ENCODE assay signal across 9 cellular contexts in genomic region chr10:80457554-80458262, GRCh38. TPM values are rescaled to one million over a fixed set of nuclear protein-coding genes. Genes with fewer than 3 reads are reported as not detected.
A peak's percentile ranks its signal among the peaks of the same experiment; 100 is the strongest.
DNase-seq lines count a peak whose midpoint lies in the region; ATAC-seq and TF ChIP-seq lines count a peak whose summit lies in the region.
"Had no signal": no experiment of that assay in that cellular context is flagged by ENCODE, and none has a peak within 500 bp of the region (broad histone marks: within the 10 kb centered on the region; RNA-seq: fewer than 3 reads in every experiment).

No MANE protein-coding gene starts in this region.

- H3K4me1 Mint-ChIP-seq in HFFc6 (ENCODE audit: low read depth) (peaks cover 75% of the 10 kb centered on the region), MCF 10A (ENCODE audit: insufficient read depth, unreplicated experiment) (peaks cover 55% of the 10 kb centered on the region), natural killer cell (peaks cover 71 to 73% of the 10 kb centered on the region in 2 donors)

- CTCF ChIA-PET in MCF 10A (lab: Yijun Ruan, JAX), result interaction anchor here (1.0 to 33.7 kb wide), 3 partner anchors 13 to 48 kb away, joined by 5 to 923 read pairs (median 20); no protein-coding TSS in a partner anchor

- H3K4me3 ChIP-seq in BLaER1, result peak overlapping the region; percentile 45

- H3K4me3 Mint-ChIP-seq in HFFc6 (peak overlapping the region; percentile 82; the same call in 1 of the 2 replicates), MCF 10A (ENCODE audit: unreplicated experiment) (no peak overlapping the region), natural killer cell (peak overlapping the region; percentile 96)

- H3K9me3 Mint-ChIP-seq in HFFc6 (no peaks in the 10 kb centered on the region), MCF 10A (ENCODE audit: unreplicated experiment) (no peaks in the 10 kb centered on the region), natural killer cell (no peaks in the 10 kb centered on the region)

- peak overlapping the region; percentile 96 for H3K4me2 ChIP-seq in BLaER1

- no peaks in the 10 kb centered on the region for H3K27me3 Mint-ChIP-seq in HFFc6 (ENCODE audit: insufficient read depth)
- H3K27me3 Mint-ChIP-seq in MCF 10A (ENCODE audit: insufficient read depth, unreplicated experiment), result no peaks in the 10 kb centered on the region
- no peaks in the 10 kb centered on the region for H3K27me3 Mint-ChIP-seq in natural killer cell (ENCODE audit: low read depth in 2 of 2)

- no TSS peak for BruUV-seq in MCF 10A (replicated peaks; lab: Mats Ljungman, UMichigan)

- H3K9me3 ChIP-seq in BLaER1, result no peaks in the 10 kb centered on the region

- H3K9ac ChIP-seq in BLaER1, result peak overlapping the region; percentile 99

- peaks cover 74% of the 10 kb centered on the region for H4K20me1 ChIP-seq in BLaER1

- TF ChIP-seq CTCF in HFFc6 (IDR thresholded peaks at IDR 0.05), result no peak
- no peak for TF ChIP-seq CTCF in MCF 10A (IDR thresholded peaks at IDR 0.05; ENCODE audit: unreplicated experiment)
- no peak for TF ChIP-seq CTCF in natural killer cell (IDR thresholded peaks at IDR 0.05)

- peaks cover 83% of the 10 kb centered on the region for H3K4me1 ChIP-seq in BLaER1

- H3K27ac ChIP-seq in BLaER1, result peak overlapping the region; percentile 74

- H3K36me3 Mint-ChIP-seq in HFFc6 (ENCODE audit: low read depth), result peaks cover 13% of the 10 kb centered on the region
- peaks cover 6% of the 10 kb centered on the region for H3K36me3 Mint-ChIP-seq in MCF 10A (ENCODE audit: insufficient read depth, unreplicated experiment)
- no peaks in the 10 kb centered on the region for H3K36me3 Mint-ChIP-seq in natural killer cell

- H3K36me3 ChIP-seq in BLaER1, result peaks cover 14% of the 10 kb centered on the region; the same call in 1 of the 2 replicates

- POLR2A ChIA-PET in MCF 10A (lab: Yijun Ruan, JAX), result interaction anchor here (0.7 to 12.8 kb wide), 3 partner anchors 12 to 52 kb away, joined by 3 to 225 read pairs (median 174); no protein-coding TSS in a partner anchor

- no peaks in the 10 kb centered on the region for H3K27me3 ChIP-seq in BLaER1

- DNase-seq in HFFc6, result no peak
- no peak for DNase-seq in MCF 10A (ENCODE audit: unreplicated experiment)
- DNase-seq in natural killer cell, result no peak
- no peak for DNase-seq in midbrain (lab: John Stamatoyannopoulos, UW)
- DNase-seq in NCI-H1105 treated with DMSO at 0.1 percent for 48 hours (lab: John Stamatoyannopoulos, UW), result no peak
- no peak for DNase-seq in stimulated activated CD4-positive, alpha-beta T cell treated with anti-CD3 and anti-CD28 coated beads, Interleukin-4, amount 100 ng/mL, for 4 hours
- DNase-seq: SIG-M5 had no signal

- intact Hi-C loops in MCF 10A (cut with micrococcal nuclease) (no loop called here), natural killer cell (cut with micrococcal nuclease) (loop anchor here (2.0 kb wide), 1 partner anchor 29 kb away; no protein-coding TSS in a partner anchor)

- H3K27ac Mint-ChIP-seq in HFFc6 (peak overlapping the region; percentile 90), MCF 10A (ENCODE audit: low read depth, unreplicated experiment) (peak overlapping the region; percentile 89), natural killer cell (peak overlapping the region; percentile 91 to 92)

- ATAC-seq in natural killer cell, result no peak
- ATAC-seq in HG03175 (IDR thresholded peaks at IDR 0.05; ENCODE audit: unreplicated experiment), result no peak

RNA-seq across cellular contexts. Expression of gene TSPAN14, which starts 3.6 kb away (rescaled TPM):
- 10 to 100 TPM; 72.9 to 96.2 (median 84.5) TPM for total RNA-seq in HFFc6 (2021; fragmentation: NEBNext Ultra II Directional; extraction: Animal tissue kit (Norgen Biotek cat#: 25700))
- total RNA-seq in MCF 10A (2022) (46.9 and 53.7 TPM in 2 replicates), natural killer cell (100 to 1,000 TPM; 126 to 180 (median 173) TPM)

RNA-seq across cellular contexts. Expression of gene PRXL2A, which starts 49.4 kb away (rescaled TPM):
- under 1 TPM in 3 of 6 experiments, not detected in 3; 0.15 to 0.52 (median 0.28) TPM for total RNA-seq in HFFc6 (2021; fragmentation: NEBNext Ultra II Directional; extraction: Animal tissue kit (Norgen Biotek cat#: 25700))
- total RNA-seq in MCF 10A (2022) (6.0 and 6.7 TPM in 2 replicates), natural killer cell (1 to 10 TPM; 1.3 to 1.8 (median 1.4) TPM)
